ENCODE assay signal across 15 cellular contexts in the genomic region with DNA sequence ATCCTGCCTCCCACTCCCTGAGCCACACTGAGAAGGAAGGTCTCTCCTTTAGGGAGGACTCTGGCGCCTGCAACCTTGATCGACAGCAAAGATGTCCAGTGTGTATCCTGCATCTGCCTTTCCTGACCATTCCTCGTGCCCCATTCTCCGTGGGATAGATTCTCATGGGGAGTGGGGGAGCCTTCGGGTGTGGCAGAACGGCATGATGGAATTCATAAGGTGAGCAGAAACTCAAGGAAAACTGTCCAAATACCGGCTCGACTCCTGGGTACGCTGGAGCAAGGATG. TPM values are rescaled to one million over a fixed set of nuclear protein-coding genes. Genes with fewer than 3 reads are reported as not detected.
DNase-seq lines count a peak whose midpoint lies in the region; ATAC-seq and TF ChIP-seq lines count a peak whose summit lies in the region.
"Had no signal": no experiment of that assay in that cellular context is flagged by ENCODE, and none has a peak within 500 bp of the region (broad histone marks: within the 10 kb centered on the region; RNA-seq: fewer than 3 reads in every experiment).

No MANE protein-coding gene starts in this region.

- H3K36me3 ChIP-seq in esophagus squamous epithelium = peaks cover 0 to 12% (median 0%) of the 10 kb centered on the region in 3 donors
- peaks cover 0 to 11% (median 0%) of the 10 kb centered on the region in 3 donors for H3K36me3 ChIP-seq in tibial artery
- H3K36me3 ChIP-seq: pancreas had no signal

- H3K4me3 ChIP-seq in esophagus squamous epithelium (peak overlapping the region in 1 of 4 donors; percentile 68), tibial artery (peak overlapping the region; percentile 59 to 63)

- TF ChIP-seq CTCF in activated B cell treated with CpG ODN at 0.5 μM for 24 hours (IDR thresholded peaks at IDR 0.05) (no peak), esophagus squamous epithelium (IDR thresholded peaks at IDR 0.05) (no peak), neural crest cell (conservative IDR thresholded peaks at IDR 0.05) (no peak), tibial artery (IDR thresholded peaks at IDR 0.05) (no peak)

- H3K4me1 Mint-ChIP-seq in activated B cell treated with CpG ODN at 0.5 μM for 24 hours = peaks cover 23% of the 10 kb centered on the region
- H3K4me1 Mint-ChIP-seq in neural crest cell = peaks cover 21% of the 10 kb centered on the region

- H3K27me3 Mint-ChIP-seq in activated B cell treated with CpG ODN at 0.5 μM for 24 hours (peaks cover 32% of the 10 kb centered on the region), neural crest cell (ENCODE audit: low read depth) (peaks cover 56% of the 10 kb centered on the region)

- peak overlapping the region; percentile 24 for H3K4me3 Mint-ChIP-seq in activated B cell treated with CpG ODN at 0.5 μM for 24 hours
- peak overlapping the region; percentile 78 for H3K4me3 Mint-ChIP-seq in neural crest cell
- H3K4me3 Mint-ChIP-seq: HFFc6; T-helper 1 cell treated with Interleukin-12 subunit alpha and Interleukin-12 subunit beta and Interleukin-4 antibody, amounts not matched to agents 30 μg/mL and 1 μg/mL, for 36 hours had no signal

- H3K27ac Mint-ChIP-seq in activated B cell treated with CpG ODN at 0.5 μM for 24 hours = no peak overlapping the region
- peak overlapping the region; percentile 62 for H3K27ac Mint-ChIP-seq in neural crest cell (ENCODE audit: unreplicated experiment)
- H3K27ac Mint-ChIP-seq: HFFc6; T-helper 1 cell treated with Interleukin-12 subunit alpha and Interleukin-12 subunit beta and Interleukin-4 antibody, amounts not matched to agents 30 μg/mL and 1 μg/mL, for 36 hours had no signal

- 67 to 87% methylated on average over 1 to 4 of the region's 9 CpGs for WGBS in esophagus squamous epithelium, 2 donors

- no peak for ATAC-seq in activated B cell treated with CpG ODN at 0.5 μM for 24 hours (ENCODE audit: low read depth)

- H3K27ac ChIP-seq in esophagus squamous epithelium = peak overlapping the region; percentile 35 to 88 (median 76)
- peak overlapping the region; percentile 71 to 90 for H3K27ac ChIP-seq in tibial artery

- H3K4me1 ChIP-seq in esophagus squamous epithelium (peaks cover 18 to 51% (median 24%) of the 10 kb centered on the region in 3 donors), tibial artery (peaks cover 0 to 32% (median 18%) of the 10 kb centered on the region in 4 donors)

- H3K9me3 ChIP-seq in esophagus squamous epithelium (peaks cover 0 to 5% (median 0%) of the 10 kb centered on the region in 3 donors), tibial artery (no peaks in the 10 kb centered on the region)
- H3K9me3 ChIP-seq: pancreas had no signal

- CTCF ChIA-PET in activated B cell treated with CpG ODN at 0.5 μM for 24 hours (lab: Charles Lee) = no interaction called here

- TF ChIP-seq POLR2A in esophagus squamous epithelium (IDR thresholded peaks at IDR 0.05) = no peak

- DNase-seq in activated B cell treated with CpG ODN at 0.5 μM for 24 hours (no peak), esophagus squamous epithelium (lab: John Stamatoyannopoulos, UW) (no peak), neural crest cell (ENCODE audit: low read depth, low spot score) (no peak), tibial artery (no peak), hepatic stellate cell (ENCODE audit: low spot score) (no peak), NCI-H1105 (lab: John Stamatoyannopoulos, UW) (no peak), SIG-M5 (lab: John Stamatoyannopoulos, UW) (no peak)
- DNase-seq: activated T-cell treated with anti-CD3 and anti-CD28 coated beads for 4 hours, DMS79, HFFc6, NCI-H2029, NCI-H526 treated with DMSO at 0.1 percent for 48 hours had no signal

- intact Hi-C loops in activated B cell treated with CpG ODN at 0.5 μM for 24 hours (cut with micrococcal nuclease) = no loop called here
- intact Hi-C loops in esophagus squamous epithelium (cut with DNase I) = no loop called here
- intact Hi-C loops in tibial artery (cut with DNase I; ENCODE audit: low total_unique reads) = no loop called here

- H3K36me3 Mint-ChIP-seq in activated B cell treated with CpG ODN at 0.5 μM for 24 hours (ENCODE audit: low read depth) (peaks cover 7% of the 10 kb centered on the region), neural crest cell (ENCODE audit: low read depth) (no peaks in the 10 kb centered on the region)

- POLR2A ChIA-PET in activated B cell treated with CpG ODN at 0.5 μM for 24 hours (lab: Charles Lee) = no interaction called here

- H3K27me3 ChIP-seq in esophagus squamous epithelium (peaks cover 0 to 33% (median 6%) of the 10 kb centered on the region in 4 donors), tibial artery (no peaks in the 10 kb centered on the region)
- H3K27me3 ChIP-seq: pancreas had no signal

- peaks cover 4% of the 10 kb centered on the region for H3K9me3 Mint-ChIP-seq in activated B cell treated with CpG ODN at 0.5 μM for 24 hours
- H3K9me3 Mint-ChIP-seq in neural crest cell = no peaks in the 10 kb centered on the region
- H3K9me3 Mint-ChIP-seq: HFFc6 had no signal

RNA-seq across cellular contexts. Expression of a gene that starts 0.6 kb away (rescaled TPM):
- not detected in 2 replicates for total RNA-seq in activated B cell treated with CpG ODN at 0.5 μM for 24 hours
- 100 to 1,000 TPM in 1 of 4 donors, 10 to 100 TPM in 1, 1 to 10 TPM in 2; 1.1 to 111 (median 14.9) TPM for total RNA-seq in esophagus squamous epithelium
- 24.4 and 26.3 TPM in 2 replicates for total RNA-seq in neural crest cell

RNA-seq across cellular contexts. Expression of a gene that starts 18.7 kb away (rescaled TPM):
- total RNA-seq in activated B cell treated with CpG ODN at 0.5 μM for 24 hours (10.1 and 14.3 TPM in 2 replicates), esophagus squamous epithelium (10 to 100 TPM in 3 of 4 donors, 1 to 10 TPM in 1; 8.3 to 25.6 (median 17.4) TPM), neural crest cell (0.49 and 0.61 TPM in 2 replicates)
- total RNA-seq: HFFc6, M059J had no signal

RNA-seq across cellular contexts. Expression of a gene that starts 18.9 kb away (rescaled TPM):
- total RNA-seq in activated B cell treated with CpG ODN at 0.5 μM for 24 hours (10.7 and 11.0 TPM in 2 replicates), esophagus squamous epithelium (10 to 100 TPM; 12.1 to 24.5 (median 14.5) TPM), neural crest cell (23.2 and 26.3 TPM in 2 replicates)
- total RNA-seq: HFFc6, M059J had no signal

RNA-seq across cellular contexts. Expression of a gene that starts 26.6 kb away (rescaled TPM):
- total RNA-seq in activated B cell treated with CpG ODN at 0.5 μM for 24 hours (106 and 116 TPM in 2 replicates), esophagus squamous epithelium (10 to 100 TPM; 42.8 to 75.7 (median 63.2) TPM), neural crest cell (212 and 224 TPM in 2 replicates)

RNA-seq across cellular contexts. Expression of a gene that starts 37.1 kb away (rescaled TPM):
- total RNA-seq in activated B cell treated with CpG ODN at 0.5 μM for 24 hours (8.0 and 8.8 TPM in 2 replicates), esophagus squamous epithelium (1 to 10 TPM; 1.2 to 2.3 (median 1.8) TPM), neural crest cell (13.3 and 16.5 TPM in 2 replicates)
